In the genomic region with DNA sequence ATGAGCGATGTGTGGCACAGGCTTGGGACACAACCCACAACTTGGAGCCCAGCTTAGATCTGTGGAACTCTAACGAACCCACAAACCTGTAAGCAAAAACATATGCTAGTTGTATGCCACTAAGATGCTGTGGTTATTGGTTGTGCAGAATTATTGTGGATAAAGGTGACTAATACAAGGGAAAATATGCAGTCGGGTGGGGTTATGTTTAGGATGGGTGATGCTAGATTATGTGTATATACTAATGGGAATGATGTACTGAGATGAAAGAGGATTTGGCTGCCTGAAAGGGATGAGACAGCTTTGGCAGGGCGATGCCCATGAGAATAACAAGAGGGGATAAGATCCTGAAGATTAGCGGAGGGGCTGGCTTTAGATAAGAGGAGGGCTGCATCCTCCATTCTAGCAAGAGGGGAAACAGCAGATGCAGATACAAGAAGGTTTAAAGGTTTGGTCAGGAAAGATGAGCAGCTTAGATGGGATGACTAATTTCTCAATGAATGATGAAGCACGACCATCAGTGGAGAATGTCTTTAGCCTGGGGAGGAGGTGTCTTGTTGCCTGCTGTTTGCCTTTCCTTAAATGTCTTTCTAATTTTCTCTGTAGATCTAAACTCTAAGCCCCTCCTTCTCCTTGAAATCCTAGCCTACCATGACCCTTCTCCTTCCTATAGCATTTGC, we compare ENCODE assay signal across 15 cellular contexts. TPM values are rescaled to one million over a fixed set of nuclear protein-coding genes. Genes with fewer than 3 reads are reported as not detected.
A peak's percentile ranks its signal among the peaks of the same experiment; 100 is the strongest.
DNase-seq lines count a peak whose midpoint lies in the region; ATAC-seq and TF ChIP-seq lines count a peak whose summit lies in the region.
"Had no signal": no experiment of that assay in that cellular context is flagged by ENCODE, and none has a peak within 500 bp of the region (broad histone marks: within the 10 kb centered on the region; RNA-seq: fewer than 3 reads in every experiment).

No MANE protein-coding gene starts in this region.

- DNase-seq in NCI-H187 treated with DMSO at 0.1 percent for 48 hours (lab: John Stamatoyannopoulos, UW), result peak; percentile 7
- no peak for DNase-seq in NCI-H187 (lab: John Stamatoyannopoulos, UW)
- peak; percentile 89 to 98 for DNase-seq in NCI-H524 (lab: John Stamatoyannopoulos, UW)
- DNase-seq in WERI-Rb-1, result peak; percentile 88
- peak; percentile 57 for DNase-seq in kidney tubule cell (ENCODE audit: low spot score)
- no peak for DNase-seq in activated naive CD4-positive, alpha-beta T cell treated with anti-CD3 and anti-CD28 coated beads for 36 hours
- DNase-seq in SIG-M5 (lab: John Stamatoyannopoulos, UW), result no peak
- DNase-seq: CD4-positive, CD25-positive, alpha-beta regulatory T cell; DND-41; GDM1; IMR-90 had no signal

- no peak for ATAC-seq in GM21381 (IDR thresholded peaks at IDR 0.05; ENCODE audit: unreplicated experiment)
- ATAC-seq: HCT116 had no signal

- no peaks in the 10 kb centered on the region for H3K27me3 Mint-ChIP-seq in activated naive CD4-positive, alpha-beta T cell treated with anti-CD3 and anti-CD28 coated beads for 36 hours (ENCODE audit: low read depth)

- H3K9me3 Mint-ChIP-seq in activated naive CD4-positive, alpha-beta T cell treated with anti-CD3 and anti-CD28 coated beads for 36 hours, result no peaks in the 10 kb centered on the region

- H3K27me3 ChIP-seq in WERI-Rb-1 (ENCODE audit: insufficient read depth, low read depth, severe bottlenecking), result no peaks in the 10 kb centered on the region
- H3K27me3 ChIP-seq: BLaER1 treated with 17β-estradiol and CSF1 and Interleukin-3, amounts not matched to agents 10 nM and 100 nM had no signal

- no peak overlapping the region for H3K27ac Mint-ChIP-seq in activated naive CD4-positive, alpha-beta T cell treated with anti-CD3 and anti-CD28 coated beads for 36 hours
- H3K27ac Mint-ChIP-seq: CD4-positive, CD25-positive, alpha-beta regulatory T cell had no signal

- TF ChIP-seq CTCF in WERI-Rb-1 (IDR thresholded peaks at IDR 0.05; ENCODE audit: low read depth, low read length), result no peak

- no peaks in the 10 kb centered on the region for H3K36me3 Mint-ChIP-seq in activated naive CD4-positive, alpha-beta T cell treated with anti-CD3 and anti-CD28 coated beads for 36 hours (ENCODE audit: low read depth)
- H3K36me3 Mint-ChIP-seq: CD4-positive, CD25-positive, alpha-beta regulatory T cell had no signal

- H3K4me1 Mint-ChIP-seq in activated naive CD4-positive, alpha-beta T cell treated with anti-CD3 and anti-CD28 coated beads for 36 hours (ENCODE audit: low read depth), result no peaks in the 10 kb centered on the region
- H3K4me1 Mint-ChIP-seq: CD4-positive, CD25-positive, alpha-beta regulatory T cell had no signal

- no peak overlapping the region for H3K4me3 Mint-ChIP-seq in activated naive CD4-positive, alpha-beta T cell treated with anti-CD3 and anti-CD28 coated beads for 36 hours
- H3K4me3 Mint-ChIP-seq: CD4-positive, CD25-positive, alpha-beta regulatory T cell had no signal

- intact Hi-C loops in activated naive CD4-positive, alpha-beta T cell treated with anti-CD3 and anti-CD28 coated beads for 36 hours (cut with micrococcal nuclease), result no loop called here

- no peaks in the 10 kb centered on the region for H3K36me3 ChIP-seq in WERI-Rb-1

- CTCF ChIA-PET in activated naive CD4-positive, alpha-beta T cell treated with anti-CD3 and anti-CD28 coated beads for 36 hours (lab: Charles Lee), result interaction anchor here (1.5 kb wide), 1 partner anchor 83 kb away, joined by 3 read pairs; no protein-coding TSS in a partner anchor

- no peak overlapping the region for H3K27ac ChIP-seq in WERI-Rb-1
- H3K27ac ChIP-seq: 22Rv1; BLaER1 treated with 17β-estradiol and CSF1 and Interleukin-3, amounts not matched to agents 10 nM and 100 nM had no signal

- no peak overlapping the region for H3K4me3 ChIP-seq in WERI-Rb-1 (ENCODE audit: low read depth, low read length)
- H3K4me3 ChIP-seq: BLaER1 treated with 17β-estradiol and CSF1 and Interleukin-3, amounts not matched to agents 10 nM and 100 nM had no signal

- H3K9me3 ChIP-seq in WERI-Rb-1 (ENCODE audit: severe bottlenecking), result no peaks in the 10 kb centered on the region

RNA-seq across cellular contexts. Expression of a gene that starts 49.6 kb away (rescaled TPM):
- 1 to 10 TPM; 1.1 to 1.5 TPM for total RNA-seq in activated naive CD4-positive, alpha-beta T cell treated with anti-CD3 and anti-CD28 coated beads for 36 hours
- total RNA-seq: CD4-positive, CD25-positive, alpha-beta regulatory T cell had no signal

Comparison
In these comparisons a context has a peak if more than half of its experiments do, and no peak if none do; other contexts are left out.
1. DNase-seq: peak in NCI-H187 treated with DMSO at 0.1 percent for 48 hours (single experiment), NCI-H524 (2 of 2), WERI-Rb-1 (single experiment) and kidney tubule cell (single experiment); none in NCI-H187 (0 of 2), activated naive CD4-positive, alpha-beta T cell treated with anti-CD3 and anti-CD28 coated beads for 36 hours (single experiment) and SIG-M5 (single experiment).